10 cellular contexts compared by ENCODE assay signal in genomic region chr7:118060692-118061091, GRCh38.
"Had no signal": no experiment of that assay in that cellular context is flagged by ENCODE, and none has a peak within 500 bp of the region (broad histone marks: within the 10 kb centered on the region; RNA-seq: fewer than 3 reads in every experiment).

No MANE protein-coding gene starts in this region.

- H3K27ac ChIP-seq: KMS-11 had no signal

- ATAC-seq: GM23338 had no signal

- FAIRE-seq: H1, H54, HTR-8/SVneo had no signal

- DNase-seq: H9, HCEC 1CT, HFFc6, IMR-90, KBM-7 had no signal

- H3K9ac ChIP-seq: KMS-11 had no signal

- H2AFZ ChIP-seq: GM23338 had no signal

- H3K4me2 ChIP-seq: GM23338, KMS-11 had no signal

- H3K4me3 ChIP-seq: GM23338 had no signal
